14 cellular contexts compared by ENCODE assay signal in the genomic region with DNA sequence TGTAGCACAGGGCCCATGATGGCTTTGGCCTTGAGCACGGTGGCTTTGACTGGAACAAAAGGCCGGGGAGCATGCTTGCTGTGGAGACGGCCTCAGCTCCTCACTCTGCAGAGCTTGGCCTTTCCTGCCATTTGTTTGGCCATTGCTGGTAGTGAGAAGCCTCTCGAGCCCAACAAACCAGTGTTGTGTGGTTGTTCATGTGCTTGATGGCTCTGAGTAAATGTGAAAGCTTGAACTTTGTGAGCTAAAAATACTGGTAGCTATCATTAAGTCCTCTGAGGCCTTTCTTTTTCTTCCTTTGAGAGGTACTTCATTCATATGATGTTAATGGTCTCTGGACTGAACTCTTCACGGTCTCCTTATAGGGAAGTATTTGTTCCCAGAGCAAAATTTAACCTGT. TPM values are rescaled to one million over a fixed set of nuclear protein-coding genes. Genes with fewer than 3 reads are reported as not detected.
DNase-seq lines count a peak whose midpoint lies in the region; ATAC-seq and TF ChIP-seq lines count a peak whose summit lies in the region.
"Had no signal": no experiment of that assay in that cellular context is flagged by ENCODE, and none has a peak within 500 bp of the region (broad histone marks: within the 10 kb centered on the region; RNA-seq: fewer than 3 reads in every experiment).

No MANE protein-coding gene starts in this region.

- H3K4me1 ChIP-seq in endodermal cell (ENCODE audit: control insufficient read depth, insufficient read depth, low read length) = no peaks in the 10 kb centered on the region
- H3K4me1 ChIP-seq: right lobe of liver, SJCRH30, vagina had no signal

- peaks cover 69% of the 10 kb centered on the region for H3K36me3 ChIP-seq in endodermal cell (ENCODE audit: control insufficient read depth, insufficient read depth, low read length)

- H3K9me3 ChIP-seq in endodermal cell (ENCODE audit: control insufficient read depth, low read length) = no peaks in the 10 kb centered on the region
- H3K9me3 ChIP-seq: right lobe of liver, SJCRH30, vagina had no signal

- no peaks in the 10 kb centered on the region for H3K9me3 Mint-ChIP-seq in endodermal cell
- H3K9me3 Mint-ChIP-seq: activated CD4-positive, alpha-beta memory T cell treated with anti-CD3 and anti-CD28 coated beads, Interleukin-2, amount 10 ng/mL, durations not matched to agents 7 days and 5 days had no signal

- H3K27ac Mint-ChIP-seq in endodermal cell = peak overlapping the region; percentile 60
- H3K27ac Mint-ChIP-seq: activated CD4-positive, alpha-beta memory T cell treated with anti-CD3 and anti-CD28 coated beads, Interleukin-2, amount 10 ng/mL, durations not matched to agents 7 days and 5 days had no signal

- no peak overlapping the region for H3K4me3 Mint-ChIP-seq in endodermal cell
- H3K4me3 Mint-ChIP-seq: activated CD4-positive, alpha-beta memory T cell treated with anti-CD3 and anti-CD28 coated beads, Interleukin-2, amount 10 ng/mL, durations not matched to agents 7 days and 5 days had no signal

- no peaks in the 10 kb centered on the region for H3K4me1 Mint-ChIP-seq in endodermal cell
- H3K4me1 Mint-ChIP-seq: activated CD4-positive, alpha-beta memory T cell treated with anti-CD3 and anti-CD28 coated beads, Interleukin-2, amount 10 ng/mL, durations not matched to agents 7 days and 5 days had no signal

- H3K36me3 Mint-ChIP-seq in endodermal cell (ENCODE audit: low read depth) = peaks cover 70% of the 10 kb centered on the region

- no peaks in the 10 kb centered on the region for H3K27me3 ChIP-seq in endodermal cell (ENCODE audit: control insufficient read depth, insufficient read depth, low read length, poor library complexity, severe bottlenecking)
- H3K27me3 ChIP-seq: right lobe of liver, SJCRH30, vagina had no signal

- no peak overlapping the region for H3K27ac ChIP-seq in endodermal cell (ENCODE audit: low read depth, low read length)
- H3K27ac ChIP-seq: right lobe of liver, SJCRH30, vagina had no signal

- no peak overlapping the region for H3K9ac ChIP-seq in endodermal cell (ENCODE audit: extremely low read depth, low read length, poor library complexity, severe bottlenecking)

- H3K27me3 Mint-ChIP-seq in endodermal cell (ENCODE audit: insufficient read depth) = no peaks in the 10 kb centered on the region
- H3K27me3 Mint-ChIP-seq: activated CD4-positive, alpha-beta memory T cell treated with anti-CD3 and anti-CD28 coated beads, Interleukin-2, amount 10 ng/mL, durations not matched to agents 7 days and 5 days had no signal

- ATAC-seq in GM18502 (IDR thresholded peaks at IDR 0.05; ENCODE audit: poor library complexity, unreplicated experiment) (peak; percentile 71), GM21390 (IDR thresholded peaks at IDR 0.05; ENCODE audit: unreplicated experiment) (peak; percentile 60), HG03066 (IDR thresholded peaks at IDR 0.05; ENCODE audit: low read depth, unreplicated experiment) (peak; percentile 61)
- ATAC-seq: right lobe of liver had no signal

- WGBS in endodermal cell (ENCODE audit: insufficient coverage in 1 of 2, insufficient read length in 1 of 2), 2 experiments = 94 to 95% methylated on average over 5 of the region's 5 CpGs

- DNase-seq in endodermal cell (no peak), foreskin fibroblast (no peak), 8988T (no peak), DMS 273 (lab: John Stamatoyannopoulos, UW; ENCODE audit: unreplicated experiment) (no peak), NCI-H1930 (lab: John Stamatoyannopoulos, UW) (no peak)
- DNase-seq: activated CD4-positive, alpha-beta memory T cell treated with anti-CD3 and anti-CD28 coated beads, Interleukin-2, amount 10 ng/mL, durations not matched to agents 7 days and 5 days; right lobe of liver; SJCRH30; stimulated activated CD4-positive, alpha-beta T cell treated with anti-CD3 and anti-CD28 coated beads, Interleukin-4, amount 100 ng/mL, for 1 hour had no signal

- no peak overlapping the region for H3K4me3 ChIP-seq in endodermal cell (ENCODE audit: low read length)
- no peak overlapping the region for H3K4me3 ChIP-seq in foreskin fibroblast (ENCODE audit: low read depth in 1 of 2, low read length in 2 of 2)
- H3K4me3 ChIP-seq: lung, right lobe of liver, SJCRH30, vagina had no signal

- TF ChIP-seq CTCF in endodermal cell (conservative IDR thresholded peaks at IDR 0.05) (no peak), foreskin fibroblast (IDR thresholded peaks at IDR 0.05; ENCODE audit: low read depth, low read length) (no peak)

RNA-seq across cellular contexts. Expression of a gene that starts 39.6 kb away (rescaled TPM):
- total RNA-seq in endodermal cell = 10 to 100 TPM; 59.7 to 61.0 TPM
- polyA plus RNA-seq in endodermal cell (2013, experiment 1 of 2) = 37.3 TPM
- polyA plus RNA-seq in endodermal cell (2013, experiment 2 of 2) = 34.9 TPM
